In genomic region chr5:22238047-22238446, GRCh38 we compare ENCODE assay signal across 25 cellular contexts.
"Had no signal": no experiment of that assay in that cellular context is flagged by ENCODE, and none has a peak within 500 bp of the region (broad histone marks: within the 10 kb centered on the region; RNA-seq: fewer than 3 reads in every experiment).

No MANE protein-coding gene starts in this region.

- ATAC-seq: gastrocnemius medialis; left lobe of liver; naive thymus-derived CD4-positive, alpha-beta T cell; stimulated activated effector memory CD8-positive, alpha-beta T cell treated with anti-CD3 and anti-CD28 coated beads, Interleukin-12 subunit alpha, Interleukin-12 subunit beta, amount 100 ng/mL, for 72 hours had no signal

- H3K4me3 ChIP-seq: coronary artery, gastrocnemius medialis, neural progenitor cell, prostate gland, right atrium auricular region, sigmoid colon, stomach, thyroid gland, vagina had no signal

- DNase-seq: dermis blood vessel endothelial cell; effector memory CD4-positive, alpha-beta T cell; erythroblast; foreskin fibroblast; gastrocnemius medialis; head of caudate nucleus; kidney; mesendoderm; midbrain; naive thymus-derived CD4-positive, alpha-beta T cell; nucleus accumbens; sigmoid colon; stimulated activated CD4-positive, alpha-beta T cell treated with anti-CD3 and anti-CD28 coated beads, Interleukin-2, amount 100 ng/mL, for 24 hours; stimulated activated CD4-positive, alpha-beta T cell treated with anti-CD3 and anti-CD28 coated beads, Interleukin-4, amount 100 ng/mL, for 24 hours; stimulated activated naive CD4-positive, alpha-beta T cell treated with Interleukin-2 at 50 U/mL for 16 hours; stomach; thyroid gland; trophoblast cell had no signal
